ENCODE assay signal across 27 cellular contexts in genomic region chr6:25579902-25580495, GRCh38.
DNase-seq lines count a peak whose midpoint lies in the region; ATAC-seq, FAIRE-seq and TF ChIP-seq lines count a peak whose summit lies in the region.
"Had no signal": no experiment of that assay in that cellular context is flagged by ENCODE, and none has a peak within 500 bp of the region (broad histone marks: within the 10 kb centered on the region; RNA-seq: fewer than 3 reads in every experiment).

No MANE protein-coding gene starts in this region.

- no peak overlapping the region for H2BK120ac ChIP-seq in neuronal stem cell (ENCODE audit: low read depth, low read length)

- no peak overlapping the region for H2AK5ac ChIP-seq in neuronal stem cell (ENCODE audit: low read depth, low read length)

- H3K36me3 Mint-ChIP-seq in activated T-cell treated with anti-CD3 and anti-CD28 coated beads, Interleukin-2, amount 50 U/mL, for 4 hours (ENCODE audit: insufficient read depth) = peaks cover 11% of the 10 kb centered on the region
- H3K36me3 Mint-ChIP-seq in T-helper 2 cell treated with Interferon-gamma antibody and Interleukin-4, amounts not matched to agents 5 μg/mL and 100 μg/mL, for 36 hours (ENCODE audit: low read depth) = no peaks in the 10 kb centered on the region

- FAIRE-seq in GM19239 (lab: Jason Lieb, UNC) = peak; percentile 59

- no peak overlapping the region for H3K4me2 ChIP-seq in neuronal stem cell (ENCODE audit: insufficient read depth, low read length, poor library complexity, severe bottlenecking)

- TF ChIP-seq CTCF in tibial nerve (IDR thresholded peaks at IDR 0.05) = no peak

- no peak overlapping the region for H3K14ac ChIP-seq in neuronal stem cell (ENCODE audit: low read length)

- H3K79me1 ChIP-seq in neuronal stem cell (ENCODE audit: low read depth, low read length) = no peaks in the 10 kb centered on the region

- no peak overlapping the region for H3K18ac ChIP-seq in neuronal stem cell (ENCODE audit: low read length)

- peak overlapping the region; percentile 2 for H3K4me3 Mint-ChIP-seq in activated T-cell treated with anti-CD3 and anti-CD28 coated beads, Interleukin-2, amount 50 U/mL, for 4 hours
- H3K4me3 Mint-ChIP-seq in T-helper 2 cell treated with Interferon-gamma antibody and Interleukin-4, amounts not matched to agents 5 μg/mL and 100 μg/mL, for 36 hours = peak overlapping the region; percentile 22
- H3K4me3 Mint-ChIP-seq: activated naive CD8-positive, alpha-beta T cell had no signal

- peak overlapping the region; percentile 1 for H3K27ac Mint-ChIP-seq in T-helper 2 cell treated with Interferon-gamma antibody and Interleukin-4, amounts not matched to agents 5 μg/mL and 100 μg/mL, for 36 hours
- H3K27ac Mint-ChIP-seq: activated naive CD8-positive, alpha-beta T cell had no signal

- H3K36me3 ChIP-seq in neuronal stem cell (replicated peaks in 1 of 2; ENCODE audit: control insufficient read depth in 2 of 2, insufficient read depth in 2 of 2, low read length in 2 of 2) = no peaks in the 10 kb centered on the region
- H3K36me3 ChIP-seq in tibial nerve = peaks cover 0 to 14% (median 0%) of the 10 kb centered on the region in 3 donors
- H3K36me3 ChIP-seq: gastrocnemius medialis had no signal

- H3K4me1 Mint-ChIP-seq in activated T-cell treated with anti-CD3 and anti-CD28 coated beads, Interleukin-2, amount 50 U/mL, for 4 hours (ENCODE audit: low read depth) = peaks cover 10% of the 10 kb centered on the region
- H3K4me1 Mint-ChIP-seq in T-helper 2 cell treated with Interferon-gamma antibody and Interleukin-4, amounts not matched to agents 5 μg/mL and 100 μg/mL, for 36 hours (ENCODE audit: low read depth) = peaks cover 20% of the 10 kb centered on the region

- no peaks in the 10 kb centered on the region for H3K9me3 Mint-ChIP-seq in activated T-cell treated with anti-CD3 and anti-CD28 coated beads, Interleukin-2, amount 50 U/mL, for 4 hours
- no peaks in the 10 kb centered on the region for H3K9me3 Mint-ChIP-seq in T-helper 2 cell treated with Interferon-gamma antibody and Interleukin-4, amounts not matched to agents 5 μg/mL and 100 μg/mL, for 36 hours

- no peaks in the 10 kb centered on the region for H3K27me3 ChIP-seq in neuronal stem cell (ENCODE audit: control insufficient read depth in 3 of 3, insufficient read depth in 3 of 3, low read depth in 1 of 3, low read length in 3 of 3)
- no peaks in the 10 kb centered on the region for H3K27me3 ChIP-seq in tibial nerve
- H3K27me3 ChIP-seq: gastrocnemius medialis, testis had no signal

- H4K8ac ChIP-seq in neuronal stem cell (ENCODE audit: low read depth, low read length) = no peak overlapping the region

- H2AFZ ChIP-seq in neuronal stem cell (ENCODE audit: low read length) = peak overlapping the region; percentile 33
- H2AFZ ChIP-seq: parathyroid adenoma had no signal

- peaks cover 0 to 32% of the 10 kb centered on the region in 2 donors for H3K4me1 ChIP-seq in neuronal stem cell (ENCODE audit: control insufficient read depth in 2 of 2, insufficient read depth in 1 of 2, low read depth in 1 of 2, low read length in 2 of 2)
- H3K4me1 ChIP-seq in tibial nerve = no peaks in the 10 kb centered on the region
- H3K4me1 ChIP-seq: gastrocnemius medialis, parathyroid adenoma, testis had no signal

- no peak for TF ChIP-seq POLR2A in tibial nerve (IDR thresholded peaks at IDR 0.05)

- no CpG with 5 or more reads among the region's 4 CpGs for WGBS in neuronal stem cell (ENCODE audit: extremely low coverage in 2 of 2, insufficient read length in 2 of 2, insufficient replicate concordance in 1 of 2), 2 donors
- WGBS in tibial nerve, 2 donors = 79 to 85% methylated on average over 4 of the region's 4 CpGs

- no peak for DNase-seq in activated T-cell treated with anti-CD3 and anti-CD28 coated beads, Interleukin-2, amount 50 U/mL, for 4 hours
- DNase-seq in activated T-cell treated with anti-CD3 and anti-CD28 coated beads, Interleukin-2, amount 50 U/mL, for 48 hours = no peak
- DNase-seq in GM19239 (ENCODE audit: insufficient read length, low spot score) (no peak), neuronal stem cell (ENCODE audit: low spot score) (no peak), NCI-H1436 (lab: John Stamatoyannopoulos, UW) (no peak), tibial nerve (ENCODE audit: low spot score in 2 of 2) (no peak)
- DNase-seq in T-helper 2 cell treated with Interferon-gamma antibody and Interleukin-4, amounts not matched to agents 5 μg/mL and 100 μg/mL, for 36 hours (ENCODE audit: low spot score) = no peak
- DNase-seq: ACHN; activated CD8-positive, alpha-beta memory T cell treated with anti-CD3 and anti-CD28 coated beads, Interleukin-2, amount 50 U/mL, for 48 hours; effector CD4-positive, alpha-beta T cell; gastrocnemius medialis; HCEC 1CT; Karpas-422; kidney glomerular epithelial cell; mesenchymal stem cell; NCI-H1092; NCI-H2081 treated with DMSO at 0.1 percent for 48 hours; NCI-H510A; stimulated activated CD4-positive, alpha-beta T cell treated with anti-CD3 and anti-CD28 coated beads, Interleukin-15, amount 100 ng/mL, for 24 hours; testis had no signal

- H4K91ac ChIP-seq in neuronal stem cell (ENCODE audit: low read depth, low read length, poor library complexity) = no peak overlapping the region

- H3K9ac ChIP-seq in neuronal stem cell (ENCODE audit: low read depth, low read length, poor library complexity) = no peak overlapping the region
- H3K9ac ChIP-seq: parathyroid adenoma had no signal

- no peak for TF ChIP-seq EP300 in tibial nerve (IDR thresholded peaks at IDR 0.05)

- no peak overlapping the region for H3K23ac ChIP-seq in neuronal stem cell (ENCODE audit: low read depth, low read length, poor library complexity)

- no peak for ATAC-seq in activated T-cell treated with anti-CD3 and anti-CD28 coated beads, Interleukin-2, amount 50 U/mL, for 4 hours
- no peak for ATAC-seq in GM21367 (IDR thresholded peaks at IDR 0.05; ENCODE audit: unreplicated experiment)
- ATAC-seq: esophagus mucosa, gastrocnemius medialis, sciatic nerve, SK-N-SH treated with all-trans-retinoic acid at 6 μM for 48 hours had no signal

- no peak overlapping the region for H2BK12ac ChIP-seq in neuronal stem cell (ENCODE audit: low read length)

- no peak overlapping the region for H3K27ac ChIP-seq in neuronal stem cell (replicated peaks; ENCODE audit: low read length)
- H3K27ac ChIP-seq in tibial nerve = no peak overlapping the region
- H3K27ac ChIP-seq: gastrocnemius medialis, parathyroid adenoma, RWPE1, testis had no signal

- H3K4ac ChIP-seq in neuronal stem cell (ENCODE audit: low read length) = no peak overlapping the region

- H2BK15ac ChIP-seq in neuronal stem cell (ENCODE audit: low read length) = no peak overlapping the region

- H2BK5ac ChIP-seq in neuronal stem cell (ENCODE audit: low read length) = no peak overlapping the region

- H3K4me3 ChIP-seq in neuronal stem cell (ENCODE audit: low read length in 2 of 2) = no peak overlapping the region
- no peak overlapping the region for H3K4me3 ChIP-seq in tibial nerve
- H3K4me3 ChIP-seq: gastrocnemius medialis, testis had no signal

- H3K9me3 ChIP-seq in neuronal stem cell (replicated peaks in 1 of 2; ENCODE audit: control insufficient read depth in 2 of 2, insufficient read depth in 1 of 2, low read depth in 1 of 2, low read length in 2 of 2) (no peaks in the 10 kb centered on the region), tibial nerve (no peaks in the 10 kb centered on the region)
- H3K9me3 ChIP-seq: gastrocnemius medialis, testis had no signal

- H3K27me3 Mint-ChIP-seq in activated T-cell treated with anti-CD3 and anti-CD28 coated beads, Interleukin-2, amount 50 U/mL, for 4 hours (ENCODE audit: low read depth) = no peaks in the 10 kb centered on the region
- no peaks in the 10 kb centered on the region for H3K27me3 Mint-ChIP-seq in T-helper 2 cell treated with Interferon-gamma antibody and Interleukin-4, amounts not matched to agents 5 μg/mL and 100 μg/mL, for 36 hours (ENCODE audit: low read depth)
- H3K27me3 Mint-ChIP-seq: activated naive CD8-positive, alpha-beta T cell had no signal
